24 cellular contexts compared by ENCODE assay signal in the genomic region with DNA sequence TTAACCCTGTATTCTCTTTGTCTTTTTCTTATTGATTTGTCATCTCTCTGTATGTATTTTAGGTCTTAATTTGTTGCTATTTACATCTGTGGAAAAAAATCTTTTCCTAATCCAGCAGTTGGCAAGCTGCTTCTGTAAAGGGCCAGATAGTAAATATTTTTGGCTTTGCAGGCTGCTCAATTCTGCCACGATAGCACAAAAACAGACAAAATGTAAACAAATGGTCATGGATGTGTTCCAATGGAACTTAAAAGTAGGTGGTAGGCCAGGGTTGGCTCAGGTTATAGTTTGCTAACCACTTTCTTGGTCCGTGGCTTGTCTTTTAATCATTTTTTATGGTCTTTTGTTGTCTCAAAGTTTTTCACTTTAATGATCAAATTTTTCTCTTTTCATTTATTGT.
"Had no signal": no experiment of that assay in that cellular context is flagged by ENCODE, and none has a peak within 500 bp of the region (broad histone marks: within the 10 kb centered on the region; RNA-seq: fewer than 3 reads in every experiment).

No MANE protein-coding gene starts in this region.

- H3K27me3 ChIP-seq: brain microvascular endothelial cell, gastrocnemius medialis, ovary, right atrium auricular region, vagina had no signal

- DNase-seq: activated CD4-positive, alpha-beta T cell treated with anti-CD3 and anti-CD28 coated beads, Interleukin-2, amount 10 ng/mL, durations not matched to agents 7 days and 5 days; activated CD4-positive, CD25-positive, alpha-beta regulatory T cell treated with anti-CD3 and anti-CD28 coated beads, Interleukin-2, amount 50 U/mL, for 72 hours; activated CD8-positive, alpha-beta memory T cell treated with anti-CD3 and anti-CD28 coated beads, Interleukin-2, amount 10 ng/mL, durations not matched to agents 7 days and 5 days; activated CD8-positive, alpha-beta T cell treated with anti-CD3 and anti-CD28 coated beads for 36 hours; activated effector memory CD4-positive, alpha-beta T cell treated with anti-CD3 and anti-CD28 coated beads, Interleukin-2, amount 50 U/mL, for 16 hours; activated naive CD4-positive, alpha-beta T cell treated with anti-CD3 and anti-CD28 coated beads, Interleukin-2, amount 10 ng/mL, durations not matched to agents 7 days and 5 days; activated T-cell treated with anti-CD3 and anti-CD28 coated beads for 4 hours; brain microvascular endothelial cell; central memory CD4-positive, alpha-beta T cell; dermis blood vessel endothelial cell; effector CD8-positive, alpha-beta T cell; erythroblast; gastrocnemius medialis; head of caudate nucleus; hypothalamus; natural killer cell; ovary; psoas muscle; stimulated activated CD4-positive, alpha-beta T cell treated with anti-CD3 and anti-CD28 coated beads, Interleukin-4, amount 100 ng/mL, for 24 hours; stimulated activated naive CD4-positive, alpha-beta T cell treated with Interleukin-2 at 50 U/mL for 16 hours; WERI-Rb-1 had no signal

- H3K27ac ChIP-seq: brain microvascular endothelial cell, gastrocnemius medialis, ovary, psoas muscle, right atrium auricular region, thoracic aorta, vagina, WERI-Rb-1 had no signal

- H3K36me3 ChIP-seq: brain microvascular endothelial cell, gastrocnemius medialis, ovary, right atrium auricular region, thoracic aorta, vagina, WERI-Rb-1 had no signal

- H3K9me3 ChIP-seq: gastrocnemius medialis, ovary, psoas muscle, right atrium auricular region, thoracic aorta, vagina had no signal

- H3K4me1 ChIP-seq: gastrocnemius medialis, psoas muscle, right atrium auricular region had no signal

- H3K4me3 ChIP-seq: gastrocnemius medialis, ovary, psoas muscle, right atrium auricular region, thoracic aorta, vagina had no signal
